ENCODE assay signal across 18 cellular contexts in the genomic region with DNA sequence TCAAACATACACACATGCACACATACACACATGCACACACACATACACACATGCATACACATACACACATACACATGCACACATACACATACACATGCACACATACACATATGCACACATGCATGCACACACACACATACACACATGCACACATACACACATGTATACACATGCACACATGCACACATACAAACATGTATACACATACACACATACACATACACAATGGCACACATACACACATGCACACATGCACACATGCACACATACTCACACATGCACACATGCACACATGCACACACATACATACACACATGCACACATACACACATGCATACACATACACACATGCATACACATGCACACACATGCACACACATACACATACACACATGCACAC.
A peak's percentile ranks its signal among the peaks of the same experiment; 100 is the strongest.
DNase-seq lines count a peak whose midpoint lies in the region; ATAC-seq, FAIRE-seq and TF ChIP-seq lines count a peak whose summit lies in the region.
"Had no signal": no experiment of that assay in that cellular context is flagged by ENCODE, and none has a peak within 500 bp of the region (broad histone marks: within the 10 kb centered on the region; RNA-seq: fewer than 3 reads in every experiment).

No MANE protein-coding gene starts in this region.

- in situ Hi-C loops in GM12878 (cut with MboI) = no loop called here

- TF ChIP-seq POLR2A in GM12891 (IDR thresholded peaks at IDR 0.05; ENCODE audit: low read depth, low read length) = no peak
- no peak for TF ChIP-seq POLR2A in GM12878 (IDR thresholded peaks at IDR 0.05; ENCODE audit: low read depth, low read length)

- POLR2A ChIA-PET in HEK293T (lab: Yijun Ruan, JAX) (no interaction called here), GM12878 (lab: Charles Lee) (no interaction called here)

- DNase-seq in GM12891 (ENCODE audit: insufficient read length, low spot score) (no peak), HEK293T (ENCODE audit: extremely low spot score) (no peak), GM12878 (ENCODE audit: low read depth, low spot score) (no peak), neural progenitor cell (ENCODE audit: low spot score) (no peak), immature natural killer cell (no peak)
- DNase-seq in stimulated activated CD4-positive, alpha-beta T cell treated with anti-CD3 and anti-CD28 coated beads, Interleukin-4, amount 100 ng/mL, for 4 hours = no peak
- DNase-seq: 8988T; CD4-positive, alpha-beta memory T cell; DMS79; GDM1; HFFc6 had no signal

- H3K4me1 Mint-ChIP-seq in neural progenitor cell = peaks cover 9% of the 10 kb centered on the region
- no peaks in the 10 kb centered on the region for H3K4me1 Mint-ChIP-seq in immature natural killer cell
- H3K4me1 Mint-ChIP-seq: CD4-positive, alpha-beta memory T cell had no signal

- H3K4me1 ChIP-seq in GM12878 (ENCODE audit: control insufficient read depth, insufficient read depth, low read length) (no peaks in the 10 kb centered on the region), neural progenitor cell (no peaks in the 10 kb centered on the region)
- H3K4me1 ChIP-seq: HAP-1 had no signal

- H3K79me2 ChIP-seq in GM12878 (ENCODE audit: control insufficient read depth, insufficient read depth, low read length) (no peaks in the 10 kb centered on the region), neural progenitor cell (ENCODE audit: low read depth) (no peaks in the 10 kb centered on the region)

- peak; percentile 97 for FAIRE-seq in GM12891 (lab: Jason Lieb, UNC)
- peak; percentile 47 for FAIRE-seq in GM12878 (lab: Jason Lieb, UNC)
- FAIRE-seq: GM18507 had no signal

- CTCF ChIA-PET in HEK293T (lab: Yijun Ruan, JAX) = no interaction called here
- CTCF ChIA-PET in GM12878 (lab: Yijun Ruan, JAX) = interaction anchor here (0.6 kb wide), 1 partner anchor 427 kb away, joined by 3 read pairs; no protein-coding TSS in a partner anchor

- TF ChIP-seq CTCF in GM12878 (IDR thresholded peaks at IDR 0.05 in 2 of 3, conservative IDR thresholded peaks at IDR 0.05 in 1 of 3; ENCODE audit: control insufficient read depth in 2 of 3, extremely low read depth in 1 of 3, insufficient read depth in 1 of 3, low read depth in 3 of 3, low read length in 3 of 3) (no peak), neural progenitor cell (IDR thresholded peaks at IDR 0.05) (no peak)

- H3K27ac ChIP-seq in GM12878 (ENCODE audit: control insufficient read depth, insufficient read depth) = no peak overlapping the region
- H3K27ac ChIP-seq in neural progenitor cell = no peak overlapping the region
- H3K27ac ChIP-seq: BLaER1, KMS-11 had no signal

- H4K20me1 ChIP-seq in GM12878 (ENCODE audit: control insufficient read depth, insufficient read depth) (no peaks in the 10 kb centered on the region), neural progenitor cell (ENCODE audit: low read depth) (no peaks in the 10 kb centered on the region)
- H4K20me1 ChIP-seq: BLaER1 had no signal

- RAD21 ChIA-PET in GM12878 (lab: Charles Lee; ENCODE audit: unreplicated experiment) = no interaction called here

- TF ChIP-seq EP300 in GM12878 (IDR thresholded peaks at IDR 0.05; ENCODE audit: borderline replicate concordance in 1 of 2, control insufficient read depth in 1 of 2, low read depth in 2 of 2, low read length in 2 of 2) = no peak

- no peak for TF ChIP-seq RAD21 in GM12878 (IDR thresholded peaks at IDR 0.05; ENCODE audit: insufficient read depth, low read depth, low read length)

- 0 out of 4 replicates have a peak, but pooled peaks cover 0 to 2% of the 10 kb centered on the region in 2 experiments for H3K27me3 ChIP-seq in GM12878 (replicated peaks in 1 of 2; ENCODE audit: control insufficient read depth in 2 of 2, insufficient read depth in 2 of 2, low read length in 1 of 2)
- no peaks in the 10 kb centered on the region for H3K27me3 ChIP-seq in neural progenitor cell
- H3K27me3 ChIP-seq: BLaER1 had no signal

- H3K4me2 ChIP-seq in GM12878 (ENCODE audit: control insufficient read depth, insufficient read depth) = no peak overlapping the region
- no peak overlapping the region for H3K4me2 ChIP-seq in neural progenitor cell
- H3K4me2 ChIP-seq: BLaER1, KMS-11 had no signal

- no peak for ATAC-seq in GM12878
- no peak for ATAC-seq in GM19035 (IDR thresholded peaks at IDR 0.05; ENCODE audit: unreplicated experiment)
- no peak for ATAC-seq in GM21423 (IDR thresholded peaks at IDR 0.05; ENCODE audit: unreplicated experiment)

- no peak overlapping the region for H3K4me3 ChIP-seq in GM12878
- no peak overlapping the region for H3K4me3 ChIP-seq in neural progenitor cell
- H3K4me3 ChIP-seq: BLaER1, HAP-1 had no signal

- no TSS peak for BruUV-seq in GM12878 (replicated peaks; lab: Mats Ljungman, UMichigan)

- H3K9me3 Mint-ChIP-seq in neural progenitor cell (no peaks in the 10 kb centered on the region), immature natural killer cell (no peaks in the 10 kb centered on the region)
- H3K9me3 Mint-ChIP-seq: CD4-positive, alpha-beta memory T cell had no signal

- intact Hi-C loops in GM12878 (cut with micrococcal nuclease; ENCODE audit: unreplicated experiment) = no loop called here

- H3K9me3 ChIP-seq in GM12878 (replicated peaks; ENCODE audit: control insufficient read depth, insufficient read depth, low read length) (no peaks in the 10 kb centered on the region), neural progenitor cell (ENCODE audit: low read depth) (no peaks in the 10 kb centered on the region)
- H3K9me3 ChIP-seq: BLaER1, HAP-1 had no signal

- H2AFZ ChIP-seq in GM12878 (ENCODE audit: control insufficient read depth, low read depth, low read length) = no peak overlapping the region
- H2AFZ ChIP-seq in neural progenitor cell (replicated peaks) = no peak overlapping the region

- H3K36me3 Mint-ChIP-seq in neural progenitor cell = no peaks in the 10 kb centered on the region
- H3K36me3 Mint-ChIP-seq in immature natural killer cell = no peaks in the 10 kb centered on the region
- H3K36me3 Mint-ChIP-seq: CD4-positive, alpha-beta memory T cell had no signal

- H3F3A ChIP-seq in neural progenitor cell (ENCODE audit: low read depth) = peaks cover 4% of the 10 kb centered on the region

- H3K27ac Mint-ChIP-seq in neural progenitor cell (peak overlapping the region; percentile 48), immature natural killer cell (no peak overlapping the region)
- H3K27ac Mint-ChIP-seq: CD4-positive, alpha-beta memory T cell; HFFc6 had no signal

- H3K36me3 ChIP-seq in GM12878 (ENCODE audit: control insufficient read depth in 2 of 2, insufficient read depth in 2 of 2, low read length in 1 of 2) (no peaks in the 10 kb centered on the region), neural progenitor cell (no peaks in the 10 kb centered on the region)
- H3K36me3 ChIP-seq: BLaER1, HAP-1 had no signal

- H3K27me3 Mint-ChIP-seq in neural progenitor cell (ENCODE audit: insufficient read depth, low read depth) (peaks cover 13% of the 10 kb centered on the region), immature natural killer cell (ENCODE audit: low read depth in 3 of 3) (peaks cover 1 to 6% (median 2%) of the 10 kb centered on the region in 3 donors)
- H3K27me3 Mint-ChIP-seq: CD4-positive, alpha-beta memory T cell had no signal

- H3K9ac ChIP-seq in GM12878 (ENCODE audit: control insufficient read depth, insufficient read depth, low read length) (no peak overlapping the region), neural progenitor cell (no peak overlapping the region)
- H3K9ac ChIP-seq: BLaER1, KMS-11 had no signal

- H3K4me3 Mint-ChIP-seq in neural progenitor cell (no peak overlapping the region), immature natural killer cell (no peak overlapping the region)
- H3K4me3 Mint-ChIP-seq: CD14-positive monocyte; CD4-positive, alpha-beta memory T cell; HFFc6 had no signal

- SMC1A ChIA-PET in GM12878 (lab: Charles Lee; ENCODE audit: uncharacterized antibody, unreplicated experiment) = no interaction called here

TF ChIP-seq in GM12891, 5 proteins besides CTCF, POLR2A, EP300 and RAD21:
- TF ChIP-seq PAX5 (IDR thresholded peaks at IDR 0.05; ENCODE audit: insufficient read depth, low read length, severe bottlenecking) (no peak), POLR2AphosphoS5 (IDR thresholded peaks at IDR 0.05; ENCODE audit: low read depth, low read length) (no peak), POU2F2 (IDR thresholded peaks at IDR 0.05; ENCODE audit: low read depth, low read length) (no peak), TAF1 (IDR thresholded peaks at IDR 0.05; ENCODE audit: low read depth, low read length) (no peak), SPI1 (IDR thresholded peaks at IDR 0.05; ENCODE audit: low read depth, low read length) (no peak)

TF ChIP-seq in HEK293T, 16 proteins besides CTCF, POLR2A, EP300 and RAD21:
- TF ChIP-seq BHLHE40 (IDR thresholded peaks at IDR 0.05; ENCODE audit: borderline replicate concordance) = no peak
- 0 out of 2 replicates have a peak, but pooled peaks have one; percentile 1 for TF ChIP-seq CTBP1 (IDR thresholded peaks at IDR 0.05; ENCODE audit: borderline replicate concordance)
- TF ChIP-seq, protein P1, sequence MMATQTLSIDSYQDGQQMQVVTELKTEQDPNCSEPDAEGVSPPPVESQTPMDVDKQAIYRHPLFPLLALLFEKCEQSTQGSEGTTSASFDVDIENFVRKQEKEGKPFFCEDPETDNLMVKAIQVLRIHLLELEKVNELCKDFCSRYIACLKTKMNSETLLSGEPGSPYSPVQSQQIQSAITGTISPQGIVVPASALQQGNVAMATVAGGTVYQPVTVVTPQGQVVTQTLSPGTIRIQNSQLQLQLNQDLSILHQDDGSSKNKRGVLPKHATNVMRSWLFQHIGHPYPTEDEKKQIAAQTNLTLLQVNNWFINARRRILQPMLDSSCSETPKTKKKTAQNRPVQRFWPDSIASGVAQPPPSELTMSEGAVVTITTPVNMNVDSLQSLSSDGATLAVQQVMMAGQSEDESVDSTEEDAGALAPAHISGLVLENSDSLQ (IDR thresholded peaks at IDR 0.05) = no peak
- TF ChIP-seq ELF4 (IDR thresholded peaks at IDR 0.05) = no peak
TF ChIP-seq in HEK293T: peak in this region for 1.

TF ChIP-seq in GM12878, 131 proteins besides CTCF, POLR2A, EP300 and RAD21:
- TF ChIP-seq BCL3 (IDR thresholded peaks at IDR 0.05; ENCODE audit: borderline replicate concordance, insufficient read depth, low read depth, low read length, poor library complexity, severe bottlenecking) (peak; percentile 45), NFXL1 (IDR thresholded peaks at IDR 0.05; ENCODE audit: borderline replicate concordance) (no peak)
TF ChIP-seq in GM12878: peak in this region for 1.
